Comparison of ENCODE assay signal across 29 cellular contexts in genomic region chr1:209920844-209921243, GRCh38. TPM values are rescaled to one million over a fixed set of nuclear protein-coding genes. Genes with fewer than 3 reads are reported as not detected.
"Had no signal": no experiment of that assay in that cellular context is flagged by ENCODE, and none has a peak within 500 bp of the region (broad histone marks: within the 10 kb centered on the region; RNA-seq: fewer than 3 reads in every experiment).

No MANE protein-coding gene starts in this region.

- H2AFZ ChIP-seq: parathyroid adenoma had no signal

- H3K27me3 ChIP-seq: neutrophil, ovary, right lobe of liver, sigmoid colon, stomach, thyroid gland, tibial nerve, upper lobe of left lung, vagina had no signal

- H3K4me3 ChIP-seq: ovary, psoas muscle, right lobe of liver, sigmoid colon, stomach, thoracic aorta, thyroid gland, tibial nerve, upper lobe of left lung, vagina had no signal

- ATAC-seq: naive thymus-derived CD8-positive, alpha-beta T cell; natural killer cell treated with Interleukin-12 subunit alpha and Interleukin-12 subunit beta and Interleukin-15 and Interleukin-18, amount 100 ng/mL, for 72 hours; psoas muscle; right cardiac atrium; right lobe of liver; stimulated activated effector memory CD8-positive, alpha-beta T cell treated with anti-CD3 and anti-CD28 coated beads, Interleukin-12 subunit alpha, Interleukin-12 subunit beta, amount 100 ng/mL, for 72 hours; stimulated activated naive B cell treated with anti-CD40 and anti-IgM and Interleukin-4, amounts not matched to agents 10 μg/mL and 1 μg/mL and 100 μg/mL, for 72 hours had no signal

- DNase-seq: naive thymus-derived CD8-positive, alpha-beta T cell; nephron progenitor cell; occipital lobe; ovary; posterior cingulate gyrus; psoas muscle; right cardiac atrium; right lobe of liver; sigmoid colon; small intestine; stimulated activated CD4-positive, alpha-beta T cell treated with anti-CD3 and anti-CD28 coated beads, Interleukin-15, amount 100 ng/mL, for 24 hours; stimulated activated CD4-positive, alpha-beta T cell treated with anti-CD3 and anti-CD28 coated beads, Interleukin-2, amount 100 ng/mL, for 24 hours; stimulated activated CD4-positive, alpha-beta T cell treated with anti-CD3 and anti-CD28 coated beads, Interleukin-2, amount 100 ng/mL, for 48 hours; stimulated activated CD4-positive, alpha-beta T cell treated with anti-CD3 and anti-CD28 coated beads, Interleukin-4, amount 100 ng/mL, for 24 hours; stimulated activated naive B cell treated with anti-CD40 and anti-IgM and Interleukin-4, amounts not matched to agents 10 μg/mL and 1 μg/mL and 100 μg/mL, for 72 hours; stimulated activated naive CD4-positive, alpha-beta T cell treated with Interleukin-2 at 50 U/mL for 16 hours; stomach; thyroid gland; trophoblast cell; upper lobe of left lung had no signal

- H3K79me2 ChIP-seq: parathyroid adenoma had no signal

- H3K9me3 ChIP-seq: neutrophil, ovary, right lobe of liver, stomach, thoracic aorta, thyroid gland, upper lobe of left lung, vagina had no signal

- H3K9ac ChIP-seq: parathyroid adenoma had no signal

- FAIRE-seq: small intestine, urothelium cell line had no signal

- H3K36me3 ChIP-seq: neutrophil, ovary, right lobe of liver, sigmoid colon, stomach, thoracic aorta, thyroid gland, tibial nerve, upper lobe of left lung, vagina had no signal

- H3K27ac ChIP-seq: neutrophil, ovary, parathyroid adenoma, psoas muscle, right lobe of liver, sigmoid colon, stomach, thoracic aorta, thyroid gland, tibial nerve, upper lobe of left lung, vagina had no signal

- H3K4me1 ChIP-seq: parathyroid adenoma, psoas muscle, right lobe of liver, sigmoid colon, stomach, tibial nerve, upper lobe of left lung, vagina had no signal

RNA-seq across cellular contexts. Expression of gene SYT14, which starts 17.2 kb away (rescaled TPM):
- total RNA-seq: naive thymus-derived CD8-positive, alpha-beta T cell; natural killer cell treated with Interleukin-12 subunit alpha and Interleukin-12 subunit beta and Interleukin-15 and Interleukin-18, amount 100 ng/mL, for 72 hours; right lobe of liver; subcutaneous adipose tissue; thoracic aorta; upper lobe of left lung had no signal
- polyA plus RNA-seq: naive thymus-derived CD8-positive, alpha-beta T cell had no signal
